26 cellular contexts compared by ENCODE assay signal in genomic region chr14:102297436-102298170, GRCh38.
"Had no signal": no experiment of that assay in that cellular context is flagged by ENCODE, and none has a peak within 500 bp of the region (broad histone marks: within the 10 kb centered on the region; RNA-seq: fewer than 3 reads in every experiment).

No MANE protein-coding gene starts in this region.

- H3K9me3 ChIP-seq: esophagus squamous epithelium, heart right ventricle, left ventricle myocardium inferior, prostate gland, right atrium auricular region, sigmoid colon, transverse colon, upper lobe of right lung, uterus had no signal

- H3K4me2 ChIP-seq: neural progenitor cell had no signal

- H3K36me3 ChIP-seq: heart right ventricle, left ventricle myocardium inferior, neural progenitor cell, prostate gland, right atrium auricular region, sigmoid colon, transverse colon, upper lobe of right lung, uterus had no signal

- H3K4me1 Mint-ChIP-seq: memory B cell; naive thymus-derived CD4-positive, alpha-beta T cell; neural progenitor cell; stimulated activated naive B cell treated with anti-CD40 and anti-IgM and Interleukin-4, amounts not matched to agents 10 μg/mL and 1 μg/mL and 100 μg/mL, for 72 hours had no signal

- ATAC-seq: effector memory CD8-positive, alpha-beta T cell; left colon; naive thymus-derived CD4-positive, alpha-beta T cell; stimulated activated naive B cell treated with anti-CD40 and anti-IgM and Interleukin-4, amounts not matched to agents 10 μg/mL and 1 μg/mL and 100 μg/mL, for 72 hours; upper lobe of right lung had no signal

- H3K27me3 ChIP-seq: esophagus squamous epithelium, heart right ventricle, neural progenitor cell, right atrium auricular region, sigmoid colon, transverse colon, upper lobe of right lung, uterus had no signal

- H3K4me3 ChIP-seq: esophagus squamous epithelium, heart right ventricle, left ventricle myocardium inferior, lung, neural progenitor cell, prostate gland, right atrium auricular region, sigmoid colon, transverse colon, upper lobe of right lung, uterus had no signal

- H3K27ac Mint-ChIP-seq: effector memory CD8-positive, alpha-beta T cell; memory B cell; naive thymus-derived CD4-positive, alpha-beta T cell; nephron; neural progenitor cell; stimulated activated naive B cell treated with anti-CD40 and anti-IgM and Interleukin-4, amounts not matched to agents 10 μg/mL and 1 μg/mL and 100 μg/mL, for 72 hours; stimulated activated naive CD8-positive, alpha-beta T cell treated with anti-CD3 and anti-CD28 coated beads, Interleukin-15, Interleukin-2, amounts not matched to agents 100 ng/mL and 50 ng/mL, for 24 hours had no signal

- H3K36me3 Mint-ChIP-seq: memory B cell; naive thymus-derived CD4-positive, alpha-beta T cell; stimulated activated naive B cell treated with anti-CD40 and anti-IgM and Interleukin-4, amounts not matched to agents 10 μg/mL and 1 μg/mL and 100 μg/mL, for 72 hours had no signal

- H3K9ac ChIP-seq: neural progenitor cell had no signal

- H3K4me1 ChIP-seq: esophagus squamous epithelium, neural progenitor cell, prostate gland, upper lobe of right lung, uterus had no signal

- DNase-seq: cortex of kidney; effector memory CD8-positive, alpha-beta T cell; erythroblast; esophagus squamous epithelium; foreskin melanocyte; glutamatergic neuron; heart right ventricle; hippocampal formation; left colon; left ventricle myocardium inferior; midbrain; naive thymus-derived CD4-positive, alpha-beta T cell; nucleus accumbens; sigmoid colon; stimulated activated CD4-positive, alpha-beta T cell treated with anti-CD3 and anti-CD28 coated beads, Interleukin-4, amount 100 ng/mL, for 4 hours; stimulated activated naive B cell treated with anti-CD40 and anti-IgM and Interleukin-4, amounts not matched to agents 10 μg/mL and 1 μg/mL and 100 μg/mL, for 72 hours; transverse colon; upper lobe of right lung; uterus had no signal

- H3K27me3 Mint-ChIP-seq: effector memory CD8-positive, alpha-beta T cell; stimulated activated naive B cell treated with anti-CD40 and anti-IgM and Interleukin-4, amounts not matched to agents 10 μg/mL and 1 μg/mL and 100 μg/mL, for 72 hours; stimulated activated naive CD8-positive, alpha-beta T cell treated with anti-CD3 and anti-CD28 coated beads, Interleukin-15, Interleukin-2, amounts not matched to agents 100 ng/mL and 50 ng/mL, for 24 hours had no signal

- H3K4me3 Mint-ChIP-seq: effector memory CD8-positive, alpha-beta T cell; memory B cell; naive thymus-derived CD4-positive, alpha-beta T cell; nephron; neural progenitor cell; stimulated activated naive B cell treated with anti-CD40 and anti-IgM and Interleukin-4, amounts not matched to agents 10 μg/mL and 1 μg/mL and 100 μg/mL, for 72 hours; stimulated activated naive CD8-positive, alpha-beta T cell treated with anti-CD3 and anti-CD28 coated beads, Interleukin-15, Interleukin-2, amounts not matched to agents 100 ng/mL and 50 ng/mL, for 24 hours had no signal

- H3K9me3 Mint-ChIP-seq: effector memory CD8-positive, alpha-beta T cell; memory B cell; naive thymus-derived CD4-positive, alpha-beta T cell; nephron; neural progenitor cell; stimulated activated naive CD8-positive, alpha-beta T cell treated with anti-CD3 and anti-CD28 coated beads, Interleukin-15, Interleukin-2, amounts not matched to agents 100 ng/mL and 50 ng/mL, for 24 hours had no signal

- H2AFZ ChIP-seq: neural progenitor cell had no signal

- H3K27ac ChIP-seq: esophagus squamous epithelium, heart right ventricle, left ventricle myocardium inferior, neural progenitor cell, prostate gland, right atrium auricular region, sigmoid colon, transverse colon, upper lobe of right lung, uterus had no signal
